11 cellular contexts compared by ENCODE assay signal in genomic region chr6:72650081-72650745, GRCh38. TPM values are rescaled to one million over a fixed set of nuclear protein-coding genes. Genes with fewer than 3 reads are reported as not detected.
DNase-seq lines count a peak whose midpoint lies in the region; ATAC-seq and TF ChIP-seq lines count a peak whose summit lies in the region.
"Had no signal": no experiment of that assay in that cellular context is flagged by ENCODE, and none has a peak within 500 bp of the region (broad histone marks: within the 10 kb centered on the region; RNA-seq: fewer than 3 reads in every experiment).

No MANE protein-coding gene starts in this region.

- H3K9me3 Mint-ChIP-seq in activated CD4-positive, alpha-beta T cell treated with anti-CD3 and anti-CD28 coated beads, Interleukin-2, amount 10 ng/mL, durations not matched to agents 24 days and 14 days: peaks cover 3% of the 10 kb centered on the region

- H3K27ac Mint-ChIP-seq in activated CD4-positive, alpha-beta T cell treated with anti-CD3 and anti-CD28 coated beads, Interleukin-2, amount 10 ng/mL, durations not matched to agents 24 days and 14 days: peak overlapping the region; percentile 49

- H2AFZ ChIP-seq in OCI-LY3 (ENCODE audit: low read depth, low read length): no peak overlapping the region
- H2AFZ ChIP-seq in smooth muscle cell (ENCODE audit: low read depth): no peak overlapping the region

- peaks cover 33% of the 10 kb centered on the region for H4K20me1 ChIP-seq in OCI-LY3 (ENCODE audit: insufficient read depth, low read length)
- no peaks in the 10 kb centered on the region for H4K20me1 ChIP-seq in smooth muscle cell (ENCODE audit: low read depth)

- CTCF ChIA-PET in GM10248 (lab: Yijun Ruan, JAX): interaction anchor here (1.0 to 2.6 kb wide), 9 partner anchors 8 to 476 kb away, joined by 3 to 12 read pairs (median 3); partner anchors contain the start of gene KCNQ5

- 0 out of 2 replicates have a peak overlapping the region, but pooled peaks have one; percentile 0 for H3K9ac ChIP-seq in OCI-LY3 (ENCODE audit: low read length)
- H3K9ac ChIP-seq in smooth muscle cell (ENCODE audit: low read depth): no peak overlapping the region

- H3K27ac ChIP-seq in OCI-LY3 (ENCODE audit: low read length) (peak overlapping the region; percentile 12; the same call in 1 of the 2 replicates), smooth muscle cell (ENCODE audit: low read depth) (no peak overlapping the region), upper lobe of right lung (no peak overlapping the region)
- H3K27ac ChIP-seq: suprapubic skin had no signal

- peaks cover 2% of the 10 kb centered on the region for H3K36me3 Mint-ChIP-seq in activated CD4-positive, alpha-beta T cell treated with anti-CD3 and anti-CD28 coated beads, Interleukin-2, amount 10 ng/mL, durations not matched to agents 24 days and 14 days (ENCODE audit: low read depth)

- WGBS in smooth muscle cell (ENCODE audit: low lambda C conversion rate): 65% methylated on average over 2 of the region's 2 CpGs

- POLR2A ChIA-PET in GM10248 (lab: Yijun Ruan, JAX): interaction anchor here (1.4 kb wide), 1 partner anchor 30 kb away, joined by 3 read pairs; no protein-coding TSS in a partner anchor

- H3K4me3 ChIP-seq in OCI-LY3 (ENCODE audit: low read length) (peak overlapping the region; percentile 69), smooth muscle cell (no peak overlapping the region), upper lobe of right lung (no peak overlapping the region)
- H3K4me3 ChIP-seq: suprapubic skin had no signal

- H3K4me1 ChIP-seq in OCI-LY3 (ENCODE audit: low read length): peaks cover 67% of the 10 kb centered on the region
- no peaks in the 10 kb centered on the region for H3K4me1 ChIP-seq in smooth muscle cell (ENCODE audit: low read depth)
- H3K4me1 ChIP-seq in upper lobe of right lung: no peaks in the 10 kb centered on the region
- H3K4me1 ChIP-seq: suprapubic skin had no signal

- peaks cover 7% of the 10 kb centered on the region for H3K27me3 ChIP-seq in OCI-LY3 (ENCODE audit: low read depth, low read length)
- no peaks in the 10 kb centered on the region for H3K27me3 ChIP-seq in smooth muscle cell (ENCODE audit: low read depth)
- no peaks in the 10 kb centered on the region for H3K27me3 ChIP-seq in upper lobe of right lung
- H3K27me3 ChIP-seq: suprapubic skin had no signal

- H3K9me3 ChIP-seq in OCI-LY3 (ENCODE audit: insufficient read depth, low read length): no peaks in the 10 kb centered on the region
- no peaks in the 10 kb centered on the region for H3K9me3 ChIP-seq in smooth muscle cell (replicated peaks; ENCODE audit: low read depth)
- H3K9me3 ChIP-seq in upper lobe of right lung: no peaks in the 10 kb centered on the region
- H3K9me3 ChIP-seq: suprapubic skin had no signal

- intact Hi-C loops in activated CD4-positive, alpha-beta T cell treated with anti-CD3 and anti-CD28 coated beads, Interleukin-2, amount 10 ng/mL, durations not matched to agents 24 days and 14 days (cut with micrococcal nuclease): no loop called here
- intact Hi-C loops in upper lobe of right lung (cut with DNase I): no loop called here

- peak overlapping the region; percentile 23 for H3K4me3 Mint-ChIP-seq in activated CD4-positive, alpha-beta T cell treated with anti-CD3 and anti-CD28 coated beads, Interleukin-2, amount 10 ng/mL, durations not matched to agents 24 days and 14 days

- TF ChIP-seq CTCF in OCI-LY3 (IDR thresholded peaks at IDR 0.05; ENCODE audit: low read depth, low read length) (no peak), smooth muscle cell (IDR thresholded peaks at IDR 0.05; ENCODE audit: borderline replicate concordance, insufficient read depth, poor library complexity, severe bottlenecking) (no peak), GM10248 (IDR thresholded peaks at IDR 0.05; ENCODE audit: control extremely low read depth, extremely low read depth, low read depth, missing control alignments) (no peak), upper lobe of right lung (IDR thresholded peaks at IDR 0.05) (no peak)

- no peak for DNase-seq in activated CD4-positive, alpha-beta T cell treated with anti-CD3 and anti-CD28 coated beads, Interleukin-2, amount 10 ng/mL, durations not matched to agents 24 days and 14 days
- no peak for DNase-seq in activated CD4-positive, alpha-beta T cell treated with anti-CD3 and anti-CD28 coated beads, Interleukin-2, amount 50 U/mL, for 1 hour
- peak; percentile 29 for DNase-seq in brain pericyte (ENCODE audit: low read depth, low spot score)
- no peak for DNase-seq in smooth muscle cell (lab: John Stamatoyannopoulos, UW; ENCODE audit: unreplicated experiment)
- DNase-seq in GM10248 (ENCODE audit: extremely low spot score): no peak
- DNase-seq in upper lobe of right lung: no peak
- no peak for DNase-seq in stimulated activated CD4-positive, alpha-beta T cell treated with anti-CD3 and anti-CD28 coated beads, Interleukin-2, amount 100 ng/mL, for 48 hours
- DNase-seq: DMS153, NCI-H2107 had no signal

- H3K27me3 Mint-ChIP-seq in activated CD4-positive, alpha-beta T cell treated with anti-CD3 and anti-CD28 coated beads, Interleukin-2, amount 10 ng/mL, durations not matched to agents 24 days and 14 days: no peaks in the 10 kb centered on the region

- H3F3A ChIP-seq in smooth muscle cell (ENCODE audit: low read depth): no peaks in the 10 kb centered on the region

- ATAC-seq in upper lobe of right lung: no peak

- peaks cover 18% of the 10 kb centered on the region for H3K4me1 Mint-ChIP-seq in activated CD4-positive, alpha-beta T cell treated with anti-CD3 and anti-CD28 coated beads, Interleukin-2, amount 10 ng/mL, durations not matched to agents 24 days and 14 days

- peak overlapping the region; percentile 90 for H3K4me2 ChIP-seq in OCI-LY3 (ENCODE audit: low read length)
- peak overlapping the region; percentile 26 for H3K4me2 ChIP-seq in smooth muscle cell

- peaks cover 7% of the 10 kb centered on the region for H3K36me3 ChIP-seq in OCI-LY3 (replicated peaks; ENCODE audit: low read depth, low read length)
- no peaks in the 10 kb centered on the region for H3K36me3 ChIP-seq in smooth muscle cell (ENCODE audit: low read depth)
- H3K36me3 ChIP-seq in upper lobe of right lung: no peaks in the 10 kb centered on the region
- H3K36me3 ChIP-seq: suprapubic skin had no signal

- H3K79me2 ChIP-seq in OCI-LY3 (ENCODE audit: low read length) (peaks cover 27% of the 10 kb centered on the region), smooth muscle cell (ENCODE audit: low read depth) (no peaks in the 10 kb centered on the region)

RNA-seq across cellular contexts. Expression of gene KCNQ5, which starts 28.3 kb away (rescaled TPM):
- total RNA-seq in activated CD4-positive, alpha-beta T cell treated with anti-CD3 and anti-CD28 coated beads, Interleukin-2, amount 10 ng/mL, durations not matched to agents 24 days and 14 days: 11.5 and 13.7 TPM in 2 replicates
- total RNA-seq in smooth muscle cell: 1.2 and 3.3 TPM in 2 replicates
- polyA plus RNA-seq in smooth muscle cell: 1.6 and 2.0 TPM in 2 replicates
- total RNA-seq in upper lobe of right lung: 1.3 TPM
